ENCODE assay signal across 8 cellular contexts in the genomic region with DNA sequence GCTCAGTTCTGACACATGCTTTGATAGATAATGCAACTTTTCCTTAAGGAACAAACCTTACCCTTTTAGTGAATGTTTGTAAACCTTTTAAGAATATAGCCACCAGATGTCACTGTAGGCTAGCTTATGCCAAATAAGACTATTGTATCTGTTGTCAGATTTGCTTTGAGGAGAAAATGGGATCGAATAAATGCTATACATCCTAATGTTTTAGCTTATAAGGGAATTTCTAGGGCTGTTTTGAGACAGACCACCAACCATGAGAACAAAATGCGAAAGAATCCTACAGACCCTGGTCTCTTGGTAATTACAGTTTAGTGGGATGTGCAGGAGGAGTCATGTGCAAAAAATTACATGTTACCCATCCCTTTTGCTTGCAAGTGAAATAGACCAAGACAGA.
A peak's percentile ranks its signal among the peaks of the same experiment; 100 is the strongest.
DNase-seq lines count a peak whose midpoint lies in the region; ATAC-seq and TF ChIP-seq lines count a peak whose summit lies in the region.

No MANE protein-coding gene starts in this region.

- no peak overlapping the region for H3K4me3 Mint-ChIP-seq in chondrocyte (ENCODE audit: unreplicated experiment)

- no peak overlapping the region for H3K27ac Mint-ChIP-seq in chondrocyte (ENCODE audit: unreplicated experiment)

- DNase-seq in COLO668 (lab: John Stamatoyannopoulos, UW; ENCODE audit: unreplicated experiment) = peak; percentile 5
- DNase-seq in H4 (ENCODE audit: low spot score) = peak; percentile 15
- peak; percentile 39 for DNase-seq in NCI-H510A treated with DMSO at 0.1 percent for 48 hours (lab: John Stamatoyannopoulos, UW)
- DNase-seq in chondrocyte (ENCODE audit: low spot score) = no peak
- peak; percentile 74 for DNase-seq in mesendoderm
- no peak for DNase-seq in stimulated activated CD8-positive, alpha-beta memory T cell treated with anti-CD3 and anti-CD28 coated beads, Interleukin-4, amount 100 ng/mL, for 48 hours
- no peak for DNase-seq in germinal center (ENCODE audit: low spot score)

- H3K23ac ChIP-seq in mesendoderm (ENCODE audit: low read length) = no peak overlapping the region

- peaks cover 9% of the 10 kb centered on the region for H3K4me1 ChIP-seq in mesendoderm (ENCODE audit: control insufficient read depth, low read depth, low read length)

- no peaks in the 10 kb centered on the region for H3K36me3 ChIP-seq in mesendoderm (ENCODE audit: control insufficient read depth, insufficient read depth, low read length)

- peaks cover 2% of the 10 kb centered on the region for H3K36me3 Mint-ChIP-seq in chondrocyte (ENCODE audit: low read depth)

- H3K9me3 Mint-ChIP-seq in chondrocyte (ENCODE audit: low read depth) = no peaks in the 10 kb centered on the region

- H4K8ac ChIP-seq in mesendoderm (ENCODE audit: low read depth, low read length) = no peak overlapping the region

- H3K79me1 ChIP-seq in mesendoderm (ENCODE audit: low read length) = no peaks in the 10 kb centered on the region

- H3K27me3 Mint-ChIP-seq in chondrocyte (ENCODE audit: low read depth) = peaks cover 42% of the 10 kb centered on the region

- TF ChIP-seq CTCF in chondrocyte (IDR thresholded peaks at IDR 0.05) = peak; percentile 90

- no peak overlapping the region for H3K27ac ChIP-seq in mesendoderm (ENCODE audit: low read depth, low read length)

- H2BK15ac ChIP-seq in mesendoderm (replicated peaks; ENCODE audit: low read depth) = no peak overlapping the region

- no peaks in the 10 kb centered on the region for H3K27me3 ChIP-seq in mesendoderm (ENCODE audit: insufficient read depth, low read length, poor library complexity)

- H2BK120ac ChIP-seq in mesendoderm (ENCODE audit: low read depth, low read length) = no peak overlapping the region

- H3K56ac ChIP-seq in mesendoderm (ENCODE audit: low read length) = no peak overlapping the region

- H3K4me2 ChIP-seq in mesendoderm (ENCODE audit: low read length) = no peak overlapping the region

- no CpG with 5 or more reads among the region's 2 CpGs for WGBS in mesendoderm (ENCODE audit: extremely low coverage, insufficient coverage, low lambda C conversion rate)

- H4K5ac ChIP-seq in mesendoderm (ENCODE audit: low read length) = no peak overlapping the region

- no peak for ATAC-seq in HG02970 (IDR thresholded peaks at IDR 0.05; ENCODE audit: low FRiP score, unreplicated experiment)

- no peak overlapping the region for H3K9ac ChIP-seq in mesendoderm (ENCODE audit: low read length)

- H3K4me1 Mint-ChIP-seq in chondrocyte (ENCODE audit: low read depth) = no peaks in the 10 kb centered on the region

- no peak overlapping the region for H3K18ac ChIP-seq in mesendoderm (ENCODE audit: low read length)

- no peak overlapping the region for H2AK5ac ChIP-seq in mesendoderm (ENCODE audit: low read length)

- no peak overlapping the region for H3K4me3 ChIP-seq in mesendoderm (ENCODE audit: low read length)

- no peak overlapping the region for H3K4ac ChIP-seq in mesendoderm (ENCODE audit: low read depth, low read length)

- no peak overlapping the region for H2BK5ac ChIP-seq in mesendoderm (ENCODE audit: low read length)

- no peaks in the 10 kb centered on the region for H3K79me2 ChIP-seq in mesendoderm (ENCODE audit: control insufficient read depth, insufficient read depth, low read length)

Comparison
In these comparisons a context has a peak if more than half of its experiments do, and no peak if none do; other contexts are left out.
1. DNase-seq: peak in COLO668 (single experiment), H4 (single experiment), NCI-H510A treated with DMSO at 0.1 percent for 48 hours (single experiment) and mesendoderm (single experiment); none in chondrocyte (single experiment), stimulated activated CD8-positive, alpha-beta memory T cell treated with anti-CD3 and anti-CD28 coated beads, Interleukin-4, amount 100 ng/mL, for 48 hours (single experiment) and germinal center (single experiment).